ENCODE assay signal across 11 cellular contexts in genomic region chr15:76006136-76006778, GRCh38. TPM values are rescaled to one million over a fixed set of nuclear protein-coding genes. Genes with fewer than 3 reads are reported as not detected.
A peak's percentile ranks its signal among the peaks of the same experiment; 100 is the strongest.
DNase-seq lines count a peak whose midpoint lies in the region; ATAC-seq and TF ChIP-seq lines count a peak whose summit lies in the region.
"Had no signal": no experiment of that assay in that cellular context is flagged by ENCODE, and none has a peak within 500 bp of the region (broad histone marks: within the 10 kb centered on the region; RNA-seq: fewer than 3 reads in every experiment).

No MANE protein-coding gene starts in this region.

- no peak for TF ChIP-seq CTCF in fibroblast of pulmonary artery (IDR thresholded peaks at IDR 0.05; ENCODE audit: low read length, missing control alignments)

- DNase-seq in A172 (ENCODE audit: low spot score) (peak; percentile 5), KG1 (lab: John Stamatoyannopoulos, UW) (peak; percentile 50), SKM-1 treated with dmso at 0.1 percent for 144 hours (lab: John Stamatoyannopoulos, UW; ENCODE audit: unreplicated experiment) (peak; percentile 93), fibroblast of pulmonary artery (ENCODE audit: low read depth) (peak; percentile 48)
- DNase-seq: activated naive CD4-positive, alpha-beta T cell treated with Interleukin-2 at 50 U/mL for 16 hours had no signal

- no peak overlapping the region for H3K4me3 ChIP-seq in fibroblast of pulmonary artery (replicated peaks; ENCODE audit: low read depth, low read length)

- no peak for ATAC-seq in activated CD4-positive, CD25-positive, alpha-beta regulatory T cell treated with anti-CD3 and anti-CD28 coated beads, Interleukin-2, amount 50 U/mL, for 24 hours
- no peak for ATAC-seq in HG03565 (IDR thresholded peaks at IDR 0.05; ENCODE audit: unreplicated experiment)
- no peak for ATAC-seq in GM21390 (IDR thresholded peaks at IDR 0.05; ENCODE audit: unreplicated experiment)
- ATAC-seq in GM18909 (IDR thresholded peaks at IDR 0.05; ENCODE audit: poor library complexity, unreplicated experiment), result no peak
- ATAC-seq: esophagus mucosa, Panc1 had no signal

RNA-seq across cellular contexts. Expression of gene NRG4, which starts 6.0 kb away (rescaled TPM):
- 0.65 TPM in 1 of 2 replicates, not detected in the other for total RNA-seq in A172 (2014; rRNA removed; shearing (Covaris generic))

RNA-seq across cellular contexts. Expression of gene TMEM266, which starts 53.5 kb away (rescaled TPM):
- 0.48 and 1.1 TPM in 2 replicates for total RNA-seq in A172 (2014; rRNA removed; shearing (Covaris generic))

Comparison
In these comparisons a context has a peak if more than half of its experiments do, and no peak if none do; other contexts are left out.
1. DNase-seq: peak in every context shown above with its lines; median percentile 93 in SKM-1 treated with dmso at 0.1 percent for 144 hours; 50 in KG1; 48 in fibroblast of pulmonary artery; 5 in A172.